ENCODE assay signal across 8 cellular contexts in genomic region chr5:34658023-34658422, GRCh38. TPM values are rescaled to one million over a fixed set of nuclear protein-coding genes. Genes with fewer than 3 reads are reported as not detected.
DNase-seq lines count a peak whose midpoint lies in the region; ATAC-seq and TF ChIP-seq lines count a peak whose summit lies in the region.

No MANE protein-coding gene starts in this region.

- no peak for ATAC-seq in activated T-cell treated with anti-CD3 and anti-CD28 coated beads, Interleukin-2, amount 50 U/mL, for 4 hours
- no peak for ATAC-seq in thoracic aorta (ENCODE audit: insufficient number of reproducible peaks, low FRiP score, low read depth)
- no peak for ATAC-seq in GM19328 (IDR thresholded peaks at IDR 0.05; ENCODE audit: unreplicated experiment)

- no peaks in the 10 kb centered on the region for H3K36me3 ChIP-seq in WERI-Rb-1
- H3K36me3 ChIP-seq in iPS-18a (ENCODE audit: control insufficient read depth, low read depth, low read length), result peaks cover 3% of the 10 kb centered on the region
- peaks cover 2% of the 10 kb centered on the region for H3K36me3 ChIP-seq in thoracic aorta

- H3K9me3 ChIP-seq in WERI-Rb-1 (ENCODE audit: severe bottlenecking), result no peaks in the 10 kb centered on the region
- H3K9me3 ChIP-seq in iPS-18a (ENCODE audit: control insufficient read depth, low read depth, low read length), result no peaks in the 10 kb centered on the region
- no peaks in the 10 kb centered on the region for H3K9me3 ChIP-seq in thoracic aorta

- H3K27me3 Mint-ChIP-seq in activated T-cell treated with anti-CD3 and anti-CD28 coated beads, Interleukin-2, amount 50 U/mL, for 4 hours (ENCODE audit: low read depth), result peaks cover 46% of the 10 kb centered on the region

- H3K27ac ChIP-seq in WERI-Rb-1 (no peak overlapping the region), iPS-18a (ENCODE audit: low read length) (no peak overlapping the region), thoracic aorta (peak overlapping the region in 1 of 2 donors; percentile 92)

- no peak for DNase-seq in activated T-cell treated with anti-CD3 and anti-CD28 coated beads, Interleukin-2, amount 50 U/mL, for 4 hours
- DNase-seq in activated T-cell treated with anti-CD3 and anti-CD28 coated beads for 4 hours (no peak), WERI-Rb-1 (no peak), thoracic aorta (ENCODE audit: low spot score) (no peak), NCI-H128 (lab: John Stamatoyannopoulos, UW; ENCODE audit: unreplicated experiment) (no peak), NCI-H2107 (lab: John Stamatoyannopoulos, UW) (no peak)

- peaks cover 19% of the 10 kb centered on the region for H3K4me1 Mint-ChIP-seq in activated T-cell treated with anti-CD3 and anti-CD28 coated beads, Interleukin-2, amount 50 U/mL, for 4 hours (ENCODE audit: low read depth)

- H3K36me3 Mint-ChIP-seq in activated T-cell treated with anti-CD3 and anti-CD28 coated beads, Interleukin-2, amount 50 U/mL, for 4 hours (ENCODE audit: insufficient read depth), result no peaks in the 10 kb centered on the region

- no peaks in the 10 kb centered on the region for H3K9me3 Mint-ChIP-seq in activated T-cell treated with anti-CD3 and anti-CD28 coated beads, Interleukin-2, amount 50 U/mL, for 4 hours

- TF ChIP-seq CTCF in WERI-Rb-1 (IDR thresholded peaks at IDR 0.05; ENCODE audit: low read depth, low read length), result no peak
- no peak for TF ChIP-seq CTCF in thoracic aorta (IDR thresholded peaks at IDR 0.05)

- H3K4me3 Mint-ChIP-seq in activated T-cell treated with anti-CD3 and anti-CD28 coated beads, Interleukin-2, amount 50 U/mL, for 4 hours, result peak overlapping the region; percentile 72

- H3K27me3 ChIP-seq in WERI-Rb-1 (ENCODE audit: insufficient read depth, low read depth, severe bottlenecking) (no peaks in the 10 kb centered on the region), iPS-18a (ENCODE audit: control insufficient read depth, insufficient read depth, low read length) (no peaks in the 10 kb centered on the region), thoracic aorta (replicated peaks; ENCODE audit: insufficient read depth) (no peaks in the 10 kb centered on the region)

- peak overlapping the region; percentile 89 for H3K4me3 ChIP-seq in WERI-Rb-1 (ENCODE audit: low read depth, low read length)
- H3K4me3 ChIP-seq in iPS-18a (ENCODE audit: low read length), result peak overlapping the region; percentile 75
- peak overlapping the region; percentile 80 for H3K4me3 ChIP-seq in thoracic aorta

- H3K4me1 ChIP-seq in iPS-18a (ENCODE audit: control insufficient read depth, low read depth, low read length) (peaks cover 26% of the 10 kb centered on the region), thoracic aorta (ENCODE audit: control insufficient read depth in 1 of 2, low read depth in 2 of 2) (peaks cover 14 to 53% of the 10 kb centered on the region in 2 donors)

- peak overlapping the region; percentile 85 for H3K9ac ChIP-seq in iPS-18a (ENCODE audit: low read length)

RNA-seq across cellular contexts. Expression of gene RAI14, which starts 1.9 kb away (rescaled TPM):
- 1 to 10 TPM; 4.8 to 8.7 (median 7.1) TPM for total RNA-seq in activated T-cell treated with anti-CD3 and anti-CD28 coated beads, Interleukin-2, amount 50 U/mL, for 4 hours
- 10 to 100 TPM; 70.7 to 80.1 TPM for total RNA-seq in thoracic aorta

Comparison
In these comparisons a context has a peak if more than half of its experiments do, and no peak if none do; other contexts are left out.
1. RNA of gene RAI14, which starts 1.9 kb away (total RNA-seq): 70.7 to 80.1 TPM in thoracic aorta; 4.8 to 8.7 TPM in activated T-cell treated with anti-CD3 and anti-CD28 coated beads, Interleukin-2, amount 50 U/mL, for 4 hours; every median in the first group is over 4 times any median in the second.
2. Peak in every context shown above with its lines, with median percentiles within 50 percentile points of each other: H3K4me3 ChIP-seq.